ENCODE assay signal across 9 cellular contexts in genomic region chr15:32834156-32834555, GRCh38.
DNase-seq lines count a peak whose midpoint lies in the region; ATAC-seq lines count a peak whose summit lies in the region.
"Had no signal": no experiment of that assay in that cellular context is flagged by ENCODE, and none has a peak within 500 bp of the region (broad histone marks: within the 10 kb centered on the region; RNA-seq: fewer than 3 reads in every experiment).

No MANE protein-coding gene starts in this region.

- intact Hi-C loops in activated T-helper 1 cell treated with anti-CD3 and anti-CD28 coated beads, Interleukin-12 subunit alpha, Interleukin-12 subunit beta, Interleukin-2, Interleukin-4 antibody, amounts not matched to agents 30 ng/mL and 10 ng/mL and 1 ng/mL, durations not matched to agents 14 hours and 24 hours and 36 hours (cut with micrococcal nuclease) = no loop called here

- H3K27ac Mint-ChIP-seq in stimulated activated naive CD8-positive, alpha-beta T cell treated with anti-CD3 and anti-CD28 coated beads, Interleukin-15, amount 100 ng/mL, for 72 hours = no peak overlapping the region
- H3K27ac Mint-ChIP-seq in activated T-helper 1 cell treated with anti-CD3 and anti-CD28 coated beads, Interleukin-12 subunit alpha, Interleukin-12 subunit beta, Interleukin-2, Interleukin-4 antibody, amounts not matched to agents 30 ng/mL and 10 ng/mL and 1 ng/mL, durations not matched to agents 14 hours and 24 hours and 36 hours = no peak overlapping the region

- H3K27me3 Mint-ChIP-seq in stimulated activated naive CD8-positive, alpha-beta T cell treated with anti-CD3 and anti-CD28 coated beads, Interleukin-15, amount 100 ng/mL, for 72 hours = peaks cover 30% of the 10 kb centered on the region
- peaks cover 8% of the 10 kb centered on the region for H3K27me3 Mint-ChIP-seq in activated T-helper 1 cell treated with anti-CD3 and anti-CD28 coated beads, Interleukin-12 subunit alpha, Interleukin-12 subunit beta, Interleukin-2, Interleukin-4 antibody, amounts not matched to agents 30 ng/mL and 10 ng/mL and 1 ng/mL, durations not matched to agents 14 hours and 24 hours and 36 hours (ENCODE audit: insufficient read depth)

- H3K4me3 Mint-ChIP-seq in stimulated activated naive CD8-positive, alpha-beta T cell treated with anti-CD3 and anti-CD28 coated beads, Interleukin-15, amount 100 ng/mL, for 72 hours = no peak overlapping the region
- H3K4me3 Mint-ChIP-seq in activated T-helper 1 cell treated with anti-CD3 and anti-CD28 coated beads, Interleukin-12 subunit alpha, Interleukin-12 subunit beta, Interleukin-2, Interleukin-4 antibody, amounts not matched to agents 30 ng/mL and 10 ng/mL and 1 ng/mL, durations not matched to agents 14 hours and 24 hours and 36 hours = no peak overlapping the region

- DNase-seq in Ammon's horn (ENCODE audit: low spot score) (peak; percentile 34), NOMO-1 treated with dmso at 0.1 percent for 144 hours (lab: John Stamatoyannopoulos, UW; ENCODE audit: unreplicated experiment) (peak; percentile 58), amygdala (lab: John Stamatoyannopoulos, UW) (no peak)
- no peak for DNase-seq in stimulated activated naive CD8-positive, alpha-beta T cell treated with anti-CD3 and anti-CD28 coated beads, Interleukin-15, amount 100 ng/mL, for 72 hours
- no peak for DNase-seq in activated T-helper 1 cell treated with anti-CD3 and anti-CD28 coated beads, Interleukin-12 subunit alpha, Interleukin-12 subunit beta, Interleukin-2, Interleukin-4 antibody, amounts not matched to agents 30 ng/mL and 10 ng/mL and 1 ng/mL, durations not matched to agents 14 hours and 24 hours and 36 hours (ENCODE audit: low spot score)
- DNase-seq in stimulated activated CD8-positive, alpha-beta memory T cell treated with anti-CD3 and anti-CD28 coated beads, Interleukin-4, amount 100 ng/mL, for 48 hours = no peak
- DNase-seq: amniotic stem cell had no signal

- no peaks in the 10 kb centered on the region for H3K4me1 Mint-ChIP-seq in stimulated activated naive CD8-positive, alpha-beta T cell treated with anti-CD3 and anti-CD28 coated beads, Interleukin-15, amount 100 ng/mL, for 72 hours
- H3K4me1 Mint-ChIP-seq in activated T-helper 1 cell treated with anti-CD3 and anti-CD28 coated beads, Interleukin-12 subunit alpha, Interleukin-12 subunit beta, Interleukin-2, Interleukin-4 antibody, amounts not matched to agents 30 ng/mL and 10 ng/mL and 1 ng/mL, durations not matched to agents 14 hours and 24 hours and 36 hours (ENCODE audit: low read depth) = no peaks in the 10 kb centered on the region

- no peaks in the 10 kb centered on the region for H3K36me3 Mint-ChIP-seq in activated T-helper 1 cell treated with anti-CD3 and anti-CD28 coated beads, Interleukin-12 subunit alpha, Interleukin-12 subunit beta, Interleukin-2, Interleukin-4 antibody, amounts not matched to agents 30 ng/mL and 10 ng/mL and 1 ng/mL, durations not matched to agents 14 hours and 24 hours and 36 hours (ENCODE audit: low read depth)

- ATAC-seq in GM19324 (IDR thresholded peaks at IDR 0.05; ENCODE audit: low FRiP score, unreplicated experiment) (peak; percentile 82), HG02981 (IDR thresholded peaks at IDR 0.05; ENCODE audit: unreplicated experiment) (peak; percentile 91)
- no peak for ATAC-seq in stimulated activated naive CD8-positive, alpha-beta T cell treated with anti-CD3 and anti-CD28 coated beads, Interleukin-15, amount 100 ng/mL, for 72 hours

- no peaks in the 10 kb centered on the region for H3K9me3 Mint-ChIP-seq in stimulated activated naive CD8-positive, alpha-beta T cell treated with anti-CD3 and anti-CD28 coated beads, Interleukin-15, amount 100 ng/mL, for 72 hours
- H3K9me3 Mint-ChIP-seq in activated T-helper 1 cell treated with anti-CD3 and anti-CD28 coated beads, Interleukin-12 subunit alpha, Interleukin-12 subunit beta, Interleukin-2, Interleukin-4 antibody, amounts not matched to agents 30 ng/mL and 10 ng/mL and 1 ng/mL, durations not matched to agents 14 hours and 24 hours and 36 hours = no peaks in the 10 kb centered on the region

Comparison
In these comparisons a context has a peak if more than half of its experiments do, and no peak if none do; other contexts are left out.
1. DNase-seq: peak in Ammon's horn (single experiment) and NOMO-1 treated with dmso at 0.1 percent for 144 hours (single experiment); none in stimulated activated naive CD8-positive, alpha-beta T cell treated with anti-CD3 and anti-CD28 coated beads, Interleukin-15, amount 100 ng/mL, for 72 hours (0 of 2), amygdala (0 of 56), activated T-helper 1 cell treated with anti-CD3 and anti-CD28 coated beads, Interleukin-12 subunit alpha, Interleukin-12 subunit beta, Interleukin-2, Interleukin-4 antibody, amounts not matched to agents 30 ng/mL and 10 ng/mL and 1 ng/mL, durations not matched to agents 14 hours and 24 hours and 36 hours (single experiment) and stimulated activated CD8-positive, alpha-beta memory T cell treated with anti-CD3 and anti-CD28 coated beads, Interleukin-4, amount 100 ng/mL, for 48 hours (single experiment).